ENCODE assay signal across 23 cellular contexts in genomic region chr1:114504023-114504422, GRCh38. TPM values are rescaled to one million over a fixed set of nuclear protein-coding genes. Genes with fewer than 3 reads are reported as not detected.
DNase-seq lines count a peak whose midpoint lies in the region; ATAC-seq and TF ChIP-seq lines count a peak whose summit lies in the region.
"Had no signal": no experiment of that assay in that cellular context is flagged by ENCODE, and none has a peak within 500 bp of the region (broad histone marks: within the 10 kb centered on the region; RNA-seq: fewer than 3 reads in every experiment).

No MANE protein-coding gene starts in this region.

- H3K27me3 ChIP-seq in Loucy (ENCODE audit: insufficient read depth, low read length, poor library complexity, severe bottlenecking), result no peaks in the 10 kb centered on the region
- H3K27me3 ChIP-seq in mesendoderm (ENCODE audit: insufficient read depth, low read length, poor library complexity), result no peaks in the 10 kb centered on the region
- H3K27me3 ChIP-seq: BE2C, MG63 had no signal

- peaks cover 91% of the 10 kb centered on the region for H4K20me1 ChIP-seq in Loucy (ENCODE audit: insufficient read depth, low read length, poor library complexity, severe bottlenecking)

- H4K5ac ChIP-seq in mesendoderm (ENCODE audit: low read length), result no peak overlapping the region

- no peak overlapping the region for H3K18ac ChIP-seq in mesendoderm (ENCODE audit: low read length)

- H3K4me1 ChIP-seq in Loucy (ENCODE audit: insufficient read depth, low read length, poor library complexity, severe bottlenecking), result peaks cover 56% of the 10 kb centered on the region
- peaks cover 7% of the 10 kb centered on the region for H3K4me1 ChIP-seq in mesendoderm (ENCODE audit: control insufficient read depth, low read depth, low read length)

- H3K56ac ChIP-seq in mesendoderm (ENCODE audit: low read length), result no peak overlapping the region

- H3K79me1 ChIP-seq in mesendoderm (ENCODE audit: low read length), result peaks cover 10% of the 10 kb centered on the region

- H3K9ac ChIP-seq in Loucy (ENCODE audit: low read depth, low read length, poor library complexity, severe bottlenecking) (no peak overlapping the region), mesendoderm (ENCODE audit: low read length) (no peak overlapping the region)

- WGBS in mesendoderm (ENCODE audit: extremely low coverage, insufficient coverage, low lambda C conversion rate), result no CpG with 5 or more reads among the region's 6 CpGs

- peaks cover 4% of the 10 kb centered on the region for H3K36me3 Mint-ChIP-seq in activated naive CD8-positive, alpha-beta T cell
- H3K36me3 Mint-ChIP-seq in activated naive CD8-positive, alpha-beta T cell treated with anti-CD3 and anti-CD28 coated beads, Interleukin-2, amount 50 U/mL, for 24 hours (ENCODE audit: low read depth), result peaks cover 35% of the 10 kb centered on the region
- H3K36me3 Mint-ChIP-seq in activated naive CD8-positive, alpha-beta T cell treated with anti-CD3 and anti-CD28 coated beads for 36 hours, result peaks cover 45% of the 10 kb centered on the region
- H3K36me3 Mint-ChIP-seq in neural crest cell (ENCODE audit: low read depth), result peaks cover 5% of the 10 kb centered on the region

- H2AFZ ChIP-seq in Loucy (ENCODE audit: low read length), result no peak overlapping the region

- H3K27ac ChIP-seq in mesendoderm (ENCODE audit: low read depth, low read length), result no peak overlapping the region
- H3K27ac ChIP-seq: RWPE1 had no signal

- no peak overlapping the region for H2AK5ac ChIP-seq in mesendoderm (ENCODE audit: low read length)

- no peaks in the 10 kb centered on the region for H3K36me3 ChIP-seq in Loucy (ENCODE audit: insufficient read depth, low read length)
- no peaks in the 10 kb centered on the region for H3K36me3 ChIP-seq in mesendoderm (ENCODE audit: control insufficient read depth, insufficient read depth, low read length)

- no peaks in the 10 kb centered on the region for H3K9me3 ChIP-seq in Loucy (ENCODE audit: insufficient read depth, low read depth, low read length)
- H3K9me3 ChIP-seq: BE2C, MG63 had no signal

- DNase-seq in activated naive CD8-positive, alpha-beta T cell treated with anti-CD3 and anti-CD28 coated beads, Interleukin-2, amount 50 U/mL, for 24 hours, result no peak
- no peak for DNase-seq in activated naive CD8-positive, alpha-beta T cell treated with anti-CD3 and anti-CD28 coated beads for 36 hours
- DNase-seq in neural crest cell (ENCODE audit: low read depth, low spot score), result no peak
- DNase-seq in amygdala (lab: John Stamatoyannopoulos, UW), result no peak
- no peak for DNase-seq in dedifferentiated amniotic fluid mesenchymal stem cell (ENCODE audit: extremely low spot score)
- DNase-seq in mesendoderm, result no peak
- DNase-seq: BE2C; Calu3; CD4-positive, alpha-beta T cell; DMS53; HFFc6; IMR-90; Karpas-422; MG63; NCI-H1048; NCI-H1436 treated with DMSO at 0.1 percent for 48 hours; NCI-H2029; NCI-H510A; NCI-H774; SIG-M5 had no signal

- H2BK15ac ChIP-seq in mesendoderm (replicated peaks; ENCODE audit: low read depth), result no peak overlapping the region

- no peaks in the 10 kb centered on the region for H3F3A ChIP-seq in Loucy (ENCODE audit: low read depth)

- peak overlapping the region; percentile 95 for H3K4me2 ChIP-seq in Loucy (ENCODE audit: low read depth, low read length, poor library complexity, severe bottlenecking)
- no peak overlapping the region for H3K4me2 ChIP-seq in mesendoderm (ENCODE audit: low read length)

- H3K4ac ChIP-seq in mesendoderm (ENCODE audit: low read depth, low read length), result no peak overlapping the region

- no peak for TF ChIP-seq CTCF in Loucy (conservative IDR thresholded peaks at IDR 0.05; ENCODE audit: low read length)
- TF ChIP-seq CTCF in neural crest cell (conservative IDR thresholded peaks at IDR 0.05), result no peak

- H3K4me1 Mint-ChIP-seq in activated naive CD8-positive, alpha-beta T cell (ENCODE audit: low read depth), result peaks cover 72% of the 10 kb centered on the region
- peaks cover 73% of the 10 kb centered on the region for H3K4me1 Mint-ChIP-seq in activated naive CD8-positive, alpha-beta T cell treated with anti-CD3 and anti-CD28 coated beads, Interleukin-2, amount 50 U/mL, for 24 hours
- peaks cover 61% of the 10 kb centered on the region for H3K4me1 Mint-ChIP-seq in activated naive CD8-positive, alpha-beta T cell treated with anti-CD3 and anti-CD28 coated beads for 36 hours
- H3K4me1 Mint-ChIP-seq in neural crest cell, result peaks cover 58% of the 10 kb centered on the region

- peak overlapping the region; percentile 41 for H3K27ac Mint-ChIP-seq in activated naive CD8-positive, alpha-beta T cell
- no peak overlapping the region for H3K27ac Mint-ChIP-seq in activated naive CD8-positive, alpha-beta T cell treated with anti-CD3 and anti-CD28 coated beads, Interleukin-2, amount 50 U/mL, for 24 hours
- H3K27ac Mint-ChIP-seq in activated naive CD8-positive, alpha-beta T cell treated with anti-CD3 and anti-CD28 coated beads for 36 hours, result peak overlapping the region; percentile 31
- H3K27ac Mint-ChIP-seq in neural crest cell (ENCODE audit: unreplicated experiment), result no peak overlapping the region
- H3K27ac Mint-ChIP-seq: HFFc6 had no signal

- H4K8ac ChIP-seq in mesendoderm (ENCODE audit: low read depth, low read length), result no peak overlapping the region

- no peak overlapping the region for H3K23ac ChIP-seq in mesendoderm (ENCODE audit: low read length)

- H3K4me3 ChIP-seq in Loucy (ENCODE audit: low read length, poor library complexity, severe bottlenecking) (peak overlapping the region; percentile 60), mesendoderm (ENCODE audit: low read length) (no peak overlapping the region)
- H3K4me3 ChIP-seq: MG63 had no signal

- no peak overlapping the region for H3K4me3 Mint-ChIP-seq in activated naive CD8-positive, alpha-beta T cell
- no peak overlapping the region for H3K4me3 Mint-ChIP-seq in activated naive CD8-positive, alpha-beta T cell treated with anti-CD3 and anti-CD28 coated beads, Interleukin-2, amount 50 U/mL, for 24 hours
- no peak overlapping the region for H3K4me3 Mint-ChIP-seq in activated naive CD8-positive, alpha-beta T cell treated with anti-CD3 and anti-CD28 coated beads for 36 hours
- peak overlapping the region; percentile 64 for H3K4me3 Mint-ChIP-seq in neural crest cell
- H3K4me3 Mint-ChIP-seq: CD4-positive, alpha-beta T cell; HFFc6 had no signal

- H3K9me3 Mint-ChIP-seq in activated naive CD8-positive, alpha-beta T cell (ENCODE audit: low read depth), result no peaks in the 10 kb centered on the region
- no peaks in the 10 kb centered on the region for H3K9me3 Mint-ChIP-seq in activated naive CD8-positive, alpha-beta T cell treated with anti-CD3 and anti-CD28 coated beads, Interleukin-2, amount 50 U/mL, for 24 hours
- no peaks in the 10 kb centered on the region for H3K9me3 Mint-ChIP-seq in activated naive CD8-positive, alpha-beta T cell treated with anti-CD3 and anti-CD28 coated beads for 36 hours
- H3K9me3 Mint-ChIP-seq in neural crest cell, result no peaks in the 10 kb centered on the region
- H3K9me3 Mint-ChIP-seq: CD4-positive, alpha-beta T cell; HFFc6 had no signal

- H3K9me2 ChIP-seq in Loucy (replicated peaks; ENCODE audit: low read depth, low read length), result no peaks in the 10 kb centered on the region

- no peaks in the 10 kb centered on the region for H3K27me3 Mint-ChIP-seq in activated naive CD8-positive, alpha-beta T cell
- H3K27me3 Mint-ChIP-seq in activated naive CD8-positive, alpha-beta T cell treated with anti-CD3 and anti-CD28 coated beads, Interleukin-2, amount 50 U/mL, for 24 hours, result no peaks in the 10 kb centered on the region
- H3K27me3 Mint-ChIP-seq in activated naive CD8-positive, alpha-beta T cell treated with anti-CD3 and anti-CD28 coated beads for 36 hours, result no peaks in the 10 kb centered on the region
- no peaks in the 10 kb centered on the region for H3K27me3 Mint-ChIP-seq in neural crest cell (ENCODE audit: low read depth)
- H3K27me3 Mint-ChIP-seq: CD4-positive, alpha-beta T cell had no signal

- no peak overlapping the region for H2BK5ac ChIP-seq in mesendoderm (ENCODE audit: low read length)

- ATAC-seq in activated naive CD8-positive, alpha-beta T cell treated with anti-CD3 and anti-CD28 coated beads, Interleukin-2, amount 50 U/mL, for 24 hours, result no peak

- peaks cover 99% of the 10 kb centered on the region for H3K79me2 ChIP-seq in Loucy (ENCODE audit: insufficient read depth, low read length)
- peaks cover 55% of the 10 kb centered on the region for H3K79me2 ChIP-seq in mesendoderm (ENCODE audit: control insufficient read depth, insufficient read depth, low read length)

- no peak overlapping the region for H2BK120ac ChIP-seq in mesendoderm (ENCODE audit: low read depth, low read length)

RNA-seq across cellular contexts. Expression of gene TRIM33, which starts 7.0 kb away (rescaled TPM):
- total RNA-seq in activated naive CD8-positive, alpha-beta T cell treated with anti-CD3 and anti-CD28 coated beads for 36 hours, result 10 to 100 TPM; 31.5 to 32.8 TPM
- 52.8 and 54.3 TPM in 2 replicates for total RNA-seq in neural crest cell
- 40.8 TPM for polyA plus RNA-seq in mesendoderm (2013, experiment 1 of 2)
- 43.8 TPM for polyA plus RNA-seq in mesendoderm (2013, experiment 2 of 2)

Comparison
In these comparisons a context has a peak if more than half of its experiments do, and no peak if none do; other contexts are left out.
1. H3K27ac Mint-ChIP-seq: peak in activated naive CD8-positive, alpha-beta T cell (single experiment) and activated naive CD8-positive, alpha-beta T cell treated with anti-CD3 and anti-CD28 coated beads for 36 hours (single experiment); none in activated naive CD8-positive, alpha-beta T cell treated with anti-CD3 and anti-CD28 coated beads, Interleukin-2, amount 50 U/mL, for 24 hours (single experiment) and neural crest cell (single experiment).